In the genomic region with DNA sequence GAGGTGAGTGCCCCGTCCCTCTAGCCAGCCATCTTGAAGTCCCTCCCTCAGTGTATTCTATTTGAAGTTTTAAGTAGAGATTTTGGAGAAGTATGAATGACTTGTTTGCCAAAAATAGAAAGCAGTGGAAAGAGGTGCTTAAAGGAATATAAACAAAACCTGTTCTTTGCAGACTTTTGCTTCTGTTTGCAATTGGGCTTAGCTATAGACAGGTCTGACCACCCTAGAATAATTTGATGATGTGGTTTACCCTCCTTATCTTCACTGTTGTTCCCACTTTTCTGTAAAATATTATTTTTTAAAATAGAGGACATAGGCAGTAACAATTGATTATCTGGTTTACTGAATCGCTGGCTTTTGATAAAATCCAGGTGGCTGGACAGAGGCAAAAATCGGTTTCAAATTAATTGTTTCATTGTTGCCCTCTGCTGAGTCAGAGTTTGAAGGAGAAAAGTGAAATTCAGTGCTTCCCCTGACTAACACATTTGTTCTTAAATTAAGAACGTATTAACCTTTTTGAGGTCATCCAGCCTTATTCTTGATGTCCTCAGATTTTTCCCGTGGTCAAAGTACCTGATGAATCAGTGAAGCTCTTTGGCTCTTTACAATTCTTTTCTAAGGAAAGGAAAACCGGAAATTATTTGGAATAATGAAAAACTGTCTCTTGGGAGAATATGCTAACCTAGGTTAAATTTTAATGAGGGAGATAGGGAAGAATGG, we compare ENCODE assay signal across 21 cellular contexts. TPM values are rescaled to one million over a fixed set of nuclear protein-coding genes. Genes with fewer than 3 reads are reported as not detected.
DNase-seq lines count a peak whose midpoint lies in the region; ATAC-seq, FAIRE-seq and TF ChIP-seq lines count a peak whose summit lies in the region.
"Had no signal": no experiment of that assay in that cellular context is flagged by ENCODE, and none has a peak within 500 bp of the region (broad histone marks: within the 10 kb centered on the region; RNA-seq: fewer than 3 reads in every experiment).

No MANE protein-coding gene starts in this region.

- intact Hi-C loops in colonic mucosa (cut with DNase I): no loop called here

- H3K27ac ChIP-seq in A549 (peak overlapping the region in 1 of 2 experiments; percentile 68; a peak in 3 of 6 replicates), SK-N-SH (ENCODE audit: low read depth in 2 of 2, low read length in 1 of 2) (no peak overlapping the region), colonic mucosa (no peak overlapping the region)
- H3K27ac ChIP-seq: Peyer's patch had no signal

- H3K27ac Mint-ChIP-seq in HFFc6: peak overlapping the region; percentile 24; the same call in 1 of the 2 replicates
- H3K27ac Mint-ChIP-seq: CD4-positive, CD25-positive, alpha-beta regulatory T cell had no signal

- no peaks in the 10 kb centered on the region; the same call in 1 of the 2 replicates for H3K27me3 Mint-ChIP-seq in HFFc6 (ENCODE audit: insufficient read depth)

- no peaks in the 10 kb centered on the region for H3K27me3 ChIP-seq in SK-N-SH (ENCODE audit: insufficient read depth)
- no peaks in the 10 kb centered on the region for H3K27me3 ChIP-seq in colonic mucosa
- H3K27me3 ChIP-seq: Peyer's patch had no signal

- H3F3A ChIP-seq in SK-N-SH (replicated peaks; ENCODE audit: insufficient read depth): peaks cover 25% of the 10 kb centered on the region

- H3K36me3 ChIP-seq in SK-N-SH (replicated peaks in 1 of 2; ENCODE audit: control insufficient read depth in 1 of 2, insufficient read depth in 2 of 2, low read length in 1 of 2) (peaks cover 8 to 21% of the 10 kb centered on the region in 2 experiments), colonic mucosa (no peaks in the 10 kb centered on the region)
- H3K36me3 ChIP-seq: Peyer's patch had no signal

- H3K9me3 ChIP-seq in A549 (peaks cover 6% of the 10 kb centered on the region), SK-N-SH (peaks cover 6% of the 10 kb centered on the region; the same call in 1 of the 2 replicates), colonic mucosa (no peaks in the 10 kb centered on the region)

- peaks cover 66% of the 10 kb centered on the region for H3K4me1 Mint-ChIP-seq in HFFc6 (ENCODE audit: low read depth)

- WGBS in A549 (ENCODE audit: missing lambda C conversion rate): 70% methylated on average over 6 of the region's 6 CpGs
- WGBS in SK-N-SH (ENCODE audit: low lambda C conversion rate): 27% methylated on average over 6 of the region's 6 CpGs

- H3K36me3 Mint-ChIP-seq in HFFc6 (ENCODE audit: low read depth): peaks cover 35% of the 10 kb centered on the region
- H3K36me3 Mint-ChIP-seq: CD4-positive, CD25-positive, alpha-beta regulatory T cell had no signal

- TF ChIP-seq EP300 in A549 (IDR thresholded peaks at IDR 0.05): no peak
- TF ChIP-seq EP300 in SK-N-SH (IDR thresholded peaks at IDR 0.05; ENCODE audit: borderline replicate concordance in 1 of 2, low read depth in 1 of 2, low read length in 1 of 2): no peak

- H3K4me2 ChIP-seq in A549 (peak overlapping the region; percentile 8; the same call in 1 of the 3 replicates), SK-N-SH (peak overlapping the region; percentile 18; the same call in 1 of the 2 replicates)

- H3K9me2 ChIP-seq in SK-N-SH: no peaks in the 10 kb centered on the region

- POLR2A ChIA-PET in A549 (lab: Yijun Ruan, JAX): no interaction called here
- POLR2A ChIA-PET in SK-N-SH (lab: Yijun Ruan, JAX): no interaction called here

- no peak overlapping the region for H3K4me3 Mint-ChIP-seq in HFFc6
- H3K4me3 Mint-ChIP-seq: CD4-positive, CD25-positive, alpha-beta regulatory T cell had no signal

- CTCF ChIA-PET in A549 (lab: Yijun Ruan, JAX): no interaction called here
- CTCF ChIA-PET in SK-N-SH (lab: Yijun Ruan, JAX): no interaction called here

- no peak for TF ChIP-seq RAD21 in A549 (conservative IDR thresholded peaks at IDR 0.05 in 1 of 2, IDR thresholded peaks at IDR 0.05 in 1 of 2)
- no peak for TF ChIP-seq RAD21 in SK-N-SH (IDR thresholded peaks at IDR 0.05; ENCODE audit: low read length)

- H3K9me3 Mint-ChIP-seq in HFFc6: peaks cover 23% of the 10 kb centered on the region

- peaks cover 6% of the 10 kb centered on the region; the same call in 1 of the 2 replicates for H4K20me1 ChIP-seq in SK-N-SH (ENCODE audit: insufficient read depth)

- no peak for ATAC-seq in A549
- no peak for ATAC-seq in GM18498 (IDR thresholded peaks at IDR 0.05; ENCODE audit: unreplicated experiment)
- no peak for ATAC-seq in activated CD4-positive, CD25-positive, alpha-beta regulatory T cell treated with anti-CD3 and anti-CD28 coated beads, Interleukin-2, amount 50 U/mL, for 24 hours

- H3K9ac ChIP-seq in SK-N-SH: no peak overlapping the region
- H3K9ac ChIP-seq in colonic mucosa (ENCODE audit: low read depth in 2 of 2, low read length in 2 of 2): no peak overlapping the region

- DNase-seq in A549 (ENCODE audit: low read depth in 1 of 2, low spot score in 1 of 2) (no peak), HFFc6 (no peak), SK-N-SH (no peak), glomerular visceral epithelial cell (ENCODE audit: extremely low spot score) (peak; percentile 43), colonic mucosa (no peak)
- DNase-seq in activated CD8-positive, alpha-beta memory T cell treated with anti-CD3 and anti-CD28 coated beads, Interleukin-2, amount 50 U/mL, for 4 hours: no peak
- DNase-seq: CD4-positive, CD25-positive, alpha-beta regulatory T cell; DMS79 treated with DMSO at 0.1 percent for 48 hours; H7; KBM-7; NCI-H1105; NCI-H146; NCI-H2029; NCI-H2227 treated with DMSO at 0.1 percent for 48 hours; NCI-H524; Peyer's patch; Right ventricle myocardium superior had no signal

- no peak for FAIRE-seq in A549 (lab: Jason Lieb, UNC)
- FAIRE-seq: A204.1 had no signal

- H2AFZ ChIP-seq in SK-N-SH (ENCODE audit: low read depth): no peak overlapping the region

- TF ChIP-seq CTCF in A549 (IDR thresholded peaks at IDR 0.05) (no peak), HFFc6 (IDR thresholded peaks at IDR 0.05) (no peak), SK-N-SH (IDR thresholded peaks at IDR 0.05) (no peak), colonic mucosa (IDR thresholded peaks at IDR 0.05) (no peak)

- TF ChIP-seq POLR2A in A549 (IDR thresholded peaks at IDR 0.05; ENCODE audit: low read length): no peak

- peaks cover 55% of the 10 kb centered on the region for H3K79me2 ChIP-seq in SK-N-SH (ENCODE audit: insufficient read depth)

- H3K4me1 ChIP-seq in A549 (peaks cover 47% of the 10 kb centered on the region), SK-N-SH (ENCODE audit: control insufficient read depth in 1 of 2, insufficient read depth in 2 of 2, low read depth in 1 of 2, low read length in 1 of 2) (peaks cover 0 to 17% of the 10 kb centered on the region in 2 experiments), colonic mucosa (no peaks in the 10 kb centered on the region)

- H3K4me3 ChIP-seq in A549 (no peak overlapping the region), SK-N-SH (ENCODE audit: low read depth in 2 of 2, low read length in 1 of 2) (no peak overlapping the region), colonic mucosa (no peak overlapping the region)
- H3K4me3 ChIP-seq: Peyer's patch had no signal

TF ChIP-seq in A549, 52 proteins besides CTCF, POLR2A, EP300 and RAD21:
- TF ChIP-seq ZFP36 (IDR thresholded peaks at IDR 0.05; ENCODE audit: borderline replicate concordance, partially characterized antibody) (no peak), HOXB5 (CRISPR knock-in tag; IDR thresholded peaks at IDR 0.05) (no peak)
- TF ChIP-seq, protein P1, sequence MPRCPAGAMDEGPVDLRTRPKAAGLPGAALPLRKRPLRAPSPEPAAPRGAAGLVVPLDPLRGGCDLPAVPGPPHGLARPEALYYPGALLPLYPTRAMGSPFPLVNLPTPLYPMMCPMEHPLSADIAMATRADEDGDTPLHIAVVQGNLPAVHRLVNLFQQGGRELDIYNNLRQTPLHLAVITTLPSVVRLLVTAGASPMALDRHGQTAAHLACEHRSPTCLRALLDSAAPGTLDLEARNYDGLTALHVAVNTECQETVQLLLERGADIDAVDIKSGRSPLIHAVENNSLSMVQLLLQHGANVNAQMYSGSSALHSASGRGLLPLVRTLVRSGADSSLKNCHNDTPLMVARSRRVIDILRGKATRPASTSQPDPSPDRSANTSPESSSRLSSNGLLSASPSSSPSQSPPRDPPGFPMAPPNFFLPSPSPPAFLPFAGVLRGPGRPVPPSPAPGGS (IDR thresholded peaks at IDR 0.05): no peak

TF ChIP-seq in SK-N-SH, 30 proteins besides CTCF, POLR2A, EP300 and RAD21 (continues in another document):
- TF ChIP-seq TCF12 (IDR thresholded peaks at IDR 0.05): peak; percentile 29; the same call in 1 of the 2 replicates

RNA-seq across cellular contexts. Expression of gene OSMR, which starts 21.4 kb away (rescaled TPM):
- 92.4 and 133 TPM in 2 replicates for polyA plus RNA-seq in A549 (2011; rRNA removed)
- polyA plus RNA-seq in A549 (2012; cell fraction: cytosol; rRNA removed): 17.7 and 20.7 TPM in 2 replicates
- polyA plus RNA-seq in A549 (2012; cell fraction: nucleus; rRNA removed): 37.9 and 45.6 TPM in 2 replicates
- polyA plus RNA-seq in A549 (2017; fragmentation: RNase III; extraction: RNeasy Plus Mini Kit Qiagen cat#74134 plus additional on column Dnase treatment): 46.0 to 61.2 TPM (median 58.5 TPM) in 3 replicates
- 75.0 and 78.8 TPM in 2 replicates for polyA minus RNA-seq in A549 (2011; rRNA and poly(A)+ RNA removed)
- total RNA-seq in HFFc6 (2021; fragmentation: NEBNext Ultra II Directional; extraction: Animal tissue kit (Norgen Biotek cat#: 25700)): 10 to 100 TPM; 28.1 to 36.6 (median 31.3) TPM
- 55.9 and 56.0 TPM in 2 replicates for polyA plus RNA-seq in SK-N-SH (2012; rRNA removed)
- polyA plus RNA-seq in SK-N-SH (2012; cell fraction: cytosol; rRNA removed): 66.3 and 68.7 TPM in 2 replicates
- polyA plus RNA-seq in SK-N-SH (2012; cell fraction: nucleus; rRNA removed): 57.5 and 94.9 TPM in 2 replicates
- 10 to 100 TPM in 1 of 2 donors, 1 to 10 TPM in 1; 3.0 to 14.3 TPM for total RNA-seq in colonic mucosa
- total RNA-seq: CD4-positive, CD25-positive, alpha-beta regulatory T cell; OCI-LY7 had no signal

Comparison
In these comparisons a context has a peak if more than half of its experiments do, and no peak if none do; other contexts are left out.
1. Of the 12 proteins assayed by ChIP-seq in both A549 and SK-N-SH: peak only in A549: none; only in SK-N-SH: REST; in both: none; in neither: 11.